10 cellular contexts compared by ENCODE assay signal in the genomic region with DNA sequence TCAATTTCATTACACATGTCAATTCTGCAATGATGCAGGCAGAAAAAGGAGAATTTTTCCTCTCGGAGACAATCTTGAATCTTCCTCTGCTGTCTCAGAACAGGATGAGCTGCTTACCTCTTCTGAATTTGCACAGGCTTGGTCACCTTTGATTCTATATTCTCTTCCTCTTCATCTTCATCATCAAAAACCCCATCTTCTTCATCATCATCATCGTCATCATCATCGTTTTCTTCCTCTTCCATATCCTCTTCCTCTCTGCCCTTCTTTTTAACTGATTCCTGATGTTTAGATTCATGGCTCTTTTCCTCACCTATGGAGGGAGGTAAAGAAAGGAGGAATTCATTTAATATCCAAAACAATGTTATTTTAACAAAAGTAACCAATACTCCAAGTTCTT. TPM values are rescaled to one million over a fixed set of nuclear protein-coding genes. Genes with fewer than 3 reads are reported as not detected.
"Had no signal": no experiment of that assay in that cellular context is flagged by ENCODE, and none has a peak within 500 bp of the region (broad histone marks: within the 10 kb centered on the region; RNA-seq: fewer than 3 reads in every experiment).

No MANE protein-coding gene starts in this region.

- DNase-seq: H9, HCEC 1CT, HFFc6, IMR-90 had no signal

- H2AFZ ChIP-seq: GM23338 had no signal

- ATAC-seq: GM23338, K562 had no signal

- H3K4me2 ChIP-seq: GM23338 had no signal

- H3K4me3 ChIP-seq: GM23338, K562 had no signal

- H3K4me3 Mint-ChIP-seq: GM23338, H9, HFFc6 had no signal

- FAIRE-seq: H1, H54, K562 had no signal

- H3K27ac Mint-ChIP-seq: GM23338, H9, HFFc6 had no signal

- H3K27ac ChIP-seq: HL-60 had no signal

- H3K9me3 Mint-ChIP-seq: GM23338, H9, HFFc6 had no signal

- H3K4me1 Mint-ChIP-seq: GM23338, H9 had no signal

RNA-seq across cellular contexts. Expression of a gene that starts 25.8 kb away (rescaled TPM):
- total RNA-seq: HFFc6, HT1080, IMR-90, K562 had no signal
- polyA plus RNA-seq: IMR-90, K562 had no signal
